Comparison of ENCODE assay signal across 8 cellular contexts in the genomic region with DNA sequence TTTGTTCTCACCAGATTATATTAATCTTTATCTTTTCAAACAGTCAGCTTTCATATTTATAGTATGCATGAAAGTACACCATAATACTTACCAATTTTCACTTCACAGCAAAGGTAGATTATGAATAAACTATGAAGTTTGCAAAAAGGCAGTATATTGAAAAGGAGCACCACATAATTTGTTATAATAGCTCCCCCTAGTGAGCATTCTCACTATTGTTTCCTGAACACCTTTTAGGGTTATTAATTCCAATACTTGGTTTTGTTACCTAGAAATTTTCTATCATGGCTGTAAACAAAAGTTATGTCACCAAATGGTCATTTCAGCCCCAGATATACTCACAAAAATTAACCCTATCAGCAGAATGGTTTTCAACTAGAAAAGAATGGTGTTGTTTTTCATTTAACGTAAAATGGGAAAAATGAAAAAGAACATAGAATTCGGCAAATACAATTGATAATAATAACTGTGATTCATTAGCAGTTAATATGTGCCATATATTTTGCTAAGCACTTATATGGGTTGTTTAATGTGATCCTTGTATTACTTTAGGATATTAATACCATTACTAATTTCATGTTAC. TPM values are rescaled to one million over a fixed set of nuclear protein-coding genes. Genes with fewer than 3 reads are reported as not detected.
A peak's percentile ranks its signal among the peaks of the same experiment; 100 is the strongest.
DNase-seq lines count a peak whose midpoint lies in the region; ATAC-seq and TF ChIP-seq lines count a peak whose summit lies in the region.

No MANE protein-coding gene starts in this region.

- no peak overlapping the region for H2AFZ ChIP-seq in parathyroid adenoma

- no peak overlapping the region for H3K4me2 ChIP-seq in parathyroid adenoma (ENCODE audit: low read length)

- H3K9me3 ChIP-seq in CD4-positive, alpha-beta memory T cell (ENCODE audit: control insufficient read depth in 1 of 2, low read length in 2 of 2), result no peaks in the 10 kb centered on the region
- H3K9me3 ChIP-seq in parathyroid adenoma (ENCODE audit: control insufficient read depth, low read length), result no peaks in the 10 kb centered on the region

- H3K36me3 ChIP-seq in CD4-positive, alpha-beta memory T cell (ENCODE audit: insufficient read depth, low read length), result no peaks in the 10 kb centered on the region
- H3K36me3 ChIP-seq in parathyroid adenoma (ENCODE audit: control insufficient read depth, insufficient read depth, low read length), result no peaks in the 10 kb centered on the region

- no peaks in the 10 kb centered on the region for H3K36me3 Mint-ChIP-seq in CD4-positive, alpha-beta memory T cell
- H3K36me3 Mint-ChIP-seq in activated T-helper 17 cell treated with anti-CD3 and anti-CD28 coated beads, Interleukin-2, amount 50 U/mL, for 72 hours (ENCODE audit: low read depth), result no peaks in the 10 kb centered on the region
- no peaks in the 10 kb centered on the region for H3K36me3 Mint-ChIP-seq in activated T-cell treated with anti-CD3 and anti-CD28 coated beads, Interleukin-2, amount 50 U/mL, for 4 hours (ENCODE audit: insufficient read depth)

- DNase-seq in CD4-positive, alpha-beta memory T cell, result peak in 4 of 5 donors; percentile 12 to 27 (median 22)
- peak; percentile 11 for DNase-seq in NCI-H2171 treated with DMSO at 0.1 percent for 48 hours (lab: John Stamatoyannopoulos, UW)
- no peak for DNase-seq in coronary artery (ENCODE audit: low spot score)
- no peak for DNase-seq in activated T-cell treated with anti-CD3 and anti-CD28 coated beads, Interleukin-2, amount 50 U/mL, for 4 hours

- peaks cover 9 to 18% of the 10 kb centered on the region in 2 donors for H3K27me3 Mint-ChIP-seq in CD4-positive, alpha-beta memory T cell
- H3K27me3 Mint-ChIP-seq in activated T-helper 17 cell treated with anti-CD3 and anti-CD28 coated beads, Interleukin-2, amount 50 U/mL, for 72 hours, result peaks cover 25% of the 10 kb centered on the region
- H3K27me3 Mint-ChIP-seq in activated T-cell treated with anti-CD3 and anti-CD28 coated beads, Interleukin-2, amount 50 U/mL, for 4 hours (ENCODE audit: low read depth), result peaks cover 6% of the 10 kb centered on the region

- H3K9ac ChIP-seq in parathyroid adenoma, result no peak overlapping the region

- H3K4me3 Mint-ChIP-seq in CD4-positive, alpha-beta memory T cell, result no peak overlapping the region
- H3K4me3 Mint-ChIP-seq in activated T-helper 17 cell treated with anti-CD3 and anti-CD28 coated beads, Interleukin-2, amount 50 U/mL, for 72 hours, result no peak overlapping the region
- H3K4me3 Mint-ChIP-seq in activated T-cell treated with anti-CD3 and anti-CD28 coated beads, Interleukin-2, amount 50 U/mL, for 4 hours, result no peak overlapping the region

- intact Hi-C loops in CD4-positive, alpha-beta memory T cell (cut with micrococcal nuclease), result no loop called here

- CTCF ChIA-PET in CD4-positive, alpha-beta memory T cell (lab: Charles Lee; ENCODE audit: partially characterized antibody), result interaction anchor here (1.0 to 3.6 kb wide), 3 partner anchors 11 to 884 kb away, joined by 3 to 17 read pairs (median 3); no protein-coding TSS in a partner anchor

- POLR2A ChIA-PET in CD4-positive, alpha-beta memory T cell (lab: Charles Lee; ENCODE audit: partially characterized antibody), result no interaction called here

- no peaks in the 10 kb centered on the region for H3K4me1 ChIP-seq in CD4-positive, alpha-beta memory T cell (ENCODE audit: insufficient read depth, low read length)
- no peaks in the 10 kb centered on the region for H3K4me1 ChIP-seq in parathyroid adenoma

- H3K9me3 Mint-ChIP-seq in CD4-positive, alpha-beta memory T cell, result peaks cover 0 to 3% (median 0%) of the 10 kb centered on the region in 8 donors
- no peaks in the 10 kb centered on the region for H3K9me3 Mint-ChIP-seq in activated T-helper 17 cell treated with anti-CD3 and anti-CD28 coated beads, Interleukin-2, amount 50 U/mL, for 72 hours
- no peaks in the 10 kb centered on the region for H3K9me3 Mint-ChIP-seq in activated T-cell treated with anti-CD3 and anti-CD28 coated beads, Interleukin-2, amount 50 U/mL, for 4 hours

- TF ChIP-seq CTCF in coronary artery (IDR thresholded peaks at IDR 0.05) (peak; percentile 17), parathyroid adenoma (IDR thresholded peaks at IDR 0.05) (peak; percentile 39)

- H3K27ac Mint-ChIP-seq in CD4-positive, alpha-beta memory T cell, result no peak overlapping the region
- H3K27ac Mint-ChIP-seq in activated T-helper 17 cell treated with anti-CD3 and anti-CD28 coated beads, Interleukin-2, amount 50 U/mL, for 72 hours, result no peak overlapping the region

- H3K79me2 ChIP-seq in parathyroid adenoma, result no peaks in the 10 kb centered on the region

- no peaks in the 10 kb centered on the region for H3K4me1 Mint-ChIP-seq in CD4-positive, alpha-beta memory T cell
- H3K4me1 Mint-ChIP-seq in activated T-helper 17 cell treated with anti-CD3 and anti-CD28 coated beads, Interleukin-2, amount 50 U/mL, for 72 hours, result no peaks in the 10 kb centered on the region
- H3K4me1 Mint-ChIP-seq in activated T-cell treated with anti-CD3 and anti-CD28 coated beads, Interleukin-2, amount 50 U/mL, for 4 hours (ENCODE audit: low read depth), result no peaks in the 10 kb centered on the region

- ATAC-seq in GM19351 (IDR thresholded peaks at IDR 0.05; ENCODE audit: unreplicated experiment), result peak; percentile 82
- no peak for ATAC-seq in GM21619 (IDR thresholded peaks at IDR 0.05; ENCODE audit: unreplicated experiment)
- no peak for ATAC-seq in activated T-helper 17 cell treated with anti-CD3 and anti-CD28 coated beads, Interleukin-2, amount 50 U/mL, for 72 hours (replicated peaks)
- no peak for ATAC-seq in activated T-cell treated with anti-CD3 and anti-CD28 coated beads, Interleukin-2, amount 50 U/mL, for 4 hours

- no peak overlapping the region for H3K27ac ChIP-seq in CD4-positive, alpha-beta memory T cell (ENCODE audit: low read depth, low read length)
- no peak overlapping the region for H3K27ac ChIP-seq in coronary artery
- no peak overlapping the region for H3K27ac ChIP-seq in parathyroid adenoma

- no peaks in the 10 kb centered on the region for H3K27me3 ChIP-seq in CD4-positive, alpha-beta memory T cell (ENCODE audit: insufficient read depth, low read length)
- no peaks in the 10 kb centered on the region for H3K27me3 ChIP-seq in parathyroid adenoma (ENCODE audit: control insufficient read depth, insufficient read depth, low read length)

- no peak overlapping the region for H3K4me3 ChIP-seq in CD4-positive, alpha-beta memory T cell (ENCODE audit: low read length in 2 of 2)
- H3K4me3 ChIP-seq in coronary artery, result no peak overlapping the region
- H3K4me3 ChIP-seq in parathyroid adenoma (ENCODE audit: low read depth, low read length), result no peak overlapping the region

RNA-seq across cellular contexts. Expression of gene NKX6-1, which starts 30.2 kb away (rescaled TPM):
- not detected for total RNA-seq in CD4-positive, alpha-beta memory T cell
- polyA plus RNA-seq in CD4-positive, alpha-beta memory T cell, result not detected
- not detected for total RNA-seq in activated T-helper 17 cell treated with anti-CD3 and anti-CD28 coated beads, Interleukin-2, amount 50 U/mL, for 72 hours
- total RNA-seq in activated T-cell treated with anti-CD3 and anti-CD28 coated beads, Interleukin-2, amount 50 U/mL, for 4 hours, result not detected

RNA-seq across cellular contexts. Expression of gene CDS1, which starts 53.7 kb away (rescaled TPM):
- total RNA-seq in CD4-positive, alpha-beta memory T cell, result under 1 TPM; 0.67 to 0.83 TPM
- polyA plus RNA-seq in CD4-positive, alpha-beta memory T cell, result under 1 TPM; 0.12 to 0.31 TPM
- total RNA-seq in activated T-helper 17 cell treated with anti-CD3 and anti-CD28 coated beads, Interleukin-2, amount 50 U/mL, for 72 hours, result under 1 TPM; 0.15 to 0.16 TPM
- total RNA-seq in activated T-cell treated with anti-CD3 and anti-CD28 coated beads, Interleukin-2, amount 50 U/mL, for 4 hours, result under 1 TPM; 0.11 to 0.18 (median 0.15) TPM

Comparison
In these comparisons a context has a peak if more than half of its experiments do, and no peak if none do; other contexts are left out.
1. DNase-seq: peak in CD4-positive, alpha-beta memory T cell (4 of 5) and NCI-H2171 treated with DMSO at 0.1 percent for 48 hours (single experiment); none in coronary artery (single experiment) and activated T-cell treated with anti-CD3 and anti-CD28 coated beads, Interleukin-2, amount 50 U/mL, for 4 hours (single experiment).